Comparison of ENCODE assay signal across 8 cellular contexts in the genomic region with DNA sequence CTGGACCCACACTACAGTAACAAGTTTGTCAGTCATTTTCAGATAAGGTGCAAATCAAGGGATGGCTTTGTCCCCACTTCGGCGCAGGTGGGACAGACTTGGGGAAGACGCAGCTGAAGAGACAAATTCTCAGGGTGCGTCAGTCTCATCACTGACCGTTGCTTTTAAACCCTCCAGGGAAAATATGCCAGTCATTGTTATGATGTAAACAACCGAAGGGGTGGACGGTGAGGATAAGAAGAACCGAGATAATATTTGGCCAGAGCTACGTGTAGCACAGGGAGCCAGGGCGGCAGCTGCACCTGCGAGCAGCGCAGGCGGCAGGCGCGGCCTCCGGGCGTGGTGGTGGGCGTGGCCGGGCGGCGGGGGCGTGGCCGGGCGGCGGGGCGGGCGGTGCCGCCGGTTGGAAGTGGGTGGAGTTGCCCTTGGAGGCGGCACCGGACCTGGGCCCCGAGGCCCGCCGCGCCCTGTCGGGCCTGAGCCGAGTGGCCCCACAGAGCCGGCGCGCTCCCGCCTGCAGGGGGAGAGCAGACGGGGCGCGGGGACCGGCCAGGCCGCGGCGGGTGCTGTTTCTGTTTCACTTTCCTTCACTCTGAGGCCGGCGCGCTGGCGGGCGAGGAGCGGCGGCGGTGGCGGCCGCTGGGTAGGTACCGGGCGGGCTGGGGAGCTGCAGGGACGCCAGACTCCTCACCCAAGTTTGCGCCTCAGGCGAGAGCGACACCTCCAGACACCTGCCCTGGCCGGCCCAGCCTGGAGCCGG. TPM values are rescaled to one million over a fixed set of nuclear protein-coding genes. Genes with fewer than 3 reads are reported as not detected.
DNase-seq lines count a peak whose midpoint lies in the region; ATAC-seq and TF ChIP-seq lines count a peak whose summit lies in the region.

A gene (plus strand): TSS at position 470 of the 760 bp plus-strand sequence. CDS start 2,209 bp downstream, outside the sequence.

- DNase-seq in G401 (ENCODE audit: low spot score) (peak; percentile 75), GM23338 (ENCODE audit: low spot score) (peak; percentile 90), Kasumi-1 (lab: John Stamatoyannopoulos, UW) (peak; percentile 87 to 88), SJCRH30 (peak; percentile 67 to 71), foreskin fibroblast (peak; percentile 88 to 96), stromal cell of bone marrow (ENCODE audit: low read depth) (peak; percentile 77)
- DNase-seq in activated gamma-delta T cell treated with anti-CD3 and anti-CD28 coated beads, Interleukin-2, amount 50 U/mL, for 16 hours (ENCODE audit: low read depth): peak; percentile 84

- H3K27ac Mint-ChIP-seq in GM23338: no peak within 1 kb of the TSS

- TF ChIP-seq CTCF in GM23338 (conservative IDR thresholded peaks at IDR 0.05; ENCODE audit: low read depth in 2 of 2) (peak in 1 of 2 experiments; percentile 15; a peak in 1 of 4 replicates), foreskin fibroblast (IDR thresholded peaks at IDR 0.05; ENCODE audit: low read depth, low read length) (peak; percentile 8)

- peak; percentile 98 for ATAC-seq in GM23338

- H3K4me1 ChIP-seq in GM23338 (ENCODE audit: insufficient read depth) (peaks cover 13% of the 10 kb centered on the region), SJCRH30 (no peaks in the 10 kb centered on the region), neuron (ENCODE audit: insufficient read depth, low read length) (peaks cover 30% of the 10 kb centered on the region)

- H3K79me2 ChIP-seq in GM23338 (replicated peaks; ENCODE audit: insufficient read depth): no peaks in the 10 kb centered on the region

- peaks cover 61% of the 10 kb centered on the region for H3K27me3 ChIP-seq in GM23338 (ENCODE audit: insufficient read depth)
- H3K27me3 ChIP-seq in SJCRH30: no peaks in the 10 kb centered on the region
- no peaks in the 10 kb centered on the region for H3K27me3 ChIP-seq in neuron (ENCODE audit: insufficient read depth, low read length)

- H2AFZ ChIP-seq in GM23338 (peak within 1 kb of the TSS; percentile 99), neuron (ENCODE audit: low read depth, low read length) (peak within 1 kb of the TSS; percentile 85)

- H3K4me2 ChIP-seq in GM23338: peak within 1 kb of the TSS; percentile 93

- in situ Hi-C loops in G401 (cut with HindIII; ENCODE audit: low sequenced_read_pairs): no loop called here

- peaks cover 36% of the 10 kb centered on the region for H3K27me3 Mint-ChIP-seq in GM23338 (ENCODE audit: insufficient read depth, low read depth, poor library complexity)

- peaks cover 7% of the 10 kb centered on the region; the same call in 2 of the 3 replicates for H3K4me1 Mint-ChIP-seq in GM23338

- H3K4me3 ChIP-seq in GM23338 (peak within 1 kb of the TSS; percentile 82), SJCRH30 (peak within 1 kb of the TSS; percentile 76), foreskin fibroblast (ENCODE audit: low read depth in 1 of 2, low read length in 2 of 2) (peak within 1 kb of the TSS; percentile 77 to 80), neuron (ENCODE audit: low read length) (peak within 1 kb of the TSS; percentile 87)

- no peaks in the 10 kb centered on the region for H3F3A ChIP-seq in GM23338 (replicated peaks; ENCODE audit: low read depth)

- H3K27ac ChIP-seq in GM23338 (ENCODE audit: low read depth): no peak within 1 kb of the TSS
- H3K27ac ChIP-seq in SJCRH30: no peak within 1 kb of the TSS

- no peaks in the 10 kb centered on the region for H3K36me3 Mint-ChIP-seq in GM23338 (ENCODE audit: low read depth)

- H3K9me3 ChIP-seq in SJCRH30 (replicated peaks) (no peaks in the 10 kb centered on the region), neuron (ENCODE audit: low read length) (no peaks in the 10 kb centered on the region)

- no peaks in the 10 kb centered on the region for H3K9me3 Mint-ChIP-seq in GM23338

- H3K9me2 ChIP-seq in GM23338 (ENCODE audit: insufficient read depth): no peaks in the 10 kb centered on the region

- no peaks in the 10 kb centered on the region for H4K20me1 ChIP-seq in GM23338 (replicated peaks; ENCODE audit: insufficient read depth)

- H3K36me3 ChIP-seq in GM23338 (ENCODE audit: insufficient read depth) (no peaks in the 10 kb centered on the region), SJCRH30 (no peaks in the 10 kb centered on the region), neuron (ENCODE audit: insufficient read depth, low read length) (peaks cover 10% of the 10 kb centered on the region)

- H3K4me3 Mint-ChIP-seq in GM23338: peak within 1 kb of the TSS; percentile 79

TF ChIP-seq in GM23338, 12 proteins besides CTCF, POLR2A, EP300 and RAD21:
- TF ChIP-seq ZNF331 (CRISPR knock-in tag; IDR thresholded peaks at IDR 0.05; ENCODE audit: low read depth) (no peak), EZH2 (IDR thresholded peaks at IDR 0.05; ENCODE audit: low read depth, unreplicated experiment) (peak; percentile 46), POLR2AphosphoS5 (IDR thresholded peaks at IDR 0.05; ENCODE audit: low read depth) (peak; percentile 62), NANOG (IDR thresholded peaks at IDR 0.05; ENCODE audit: borderline replicate concordance) (no peak), ZNF114 (CRISPR knock-in tag; IDR thresholded peaks at IDR 0.05) (no peak)

RNA-seq across cellular contexts. Expression of the gene that starts here (rescaled TPM):
- total RNA-seq in G401 (2014; rRNA removed; shearing (Covaris generic)): 0.07 and 0.12 TPM in 2 replicates
- 6.5 and 7.7 TPM in 2 replicates for total RNA-seq in GM23338 (2014; rRNA removed; shearing (Covaris generic))
- 8.7 and 9.0 TPM in 2 replicates for polyA plus RNA-seq in GM23338 (2016; fragmentation: Nextera tagmentation; extraction: Ambion mirVana)
- total RNA-seq in SJCRH30 (2014; rRNA removed; shearing (Covaris generic)): 11.3 and 11.4 TPM in 2 replicates

Comparison
In these comparisons a context has a peak if more than half of its experiments do, and no peak if none do; other contexts are left out.
1. Peak in DNase-seq in G401; RNA of the gene not detected or under 1 TPM.